In the genomic region with DNA sequence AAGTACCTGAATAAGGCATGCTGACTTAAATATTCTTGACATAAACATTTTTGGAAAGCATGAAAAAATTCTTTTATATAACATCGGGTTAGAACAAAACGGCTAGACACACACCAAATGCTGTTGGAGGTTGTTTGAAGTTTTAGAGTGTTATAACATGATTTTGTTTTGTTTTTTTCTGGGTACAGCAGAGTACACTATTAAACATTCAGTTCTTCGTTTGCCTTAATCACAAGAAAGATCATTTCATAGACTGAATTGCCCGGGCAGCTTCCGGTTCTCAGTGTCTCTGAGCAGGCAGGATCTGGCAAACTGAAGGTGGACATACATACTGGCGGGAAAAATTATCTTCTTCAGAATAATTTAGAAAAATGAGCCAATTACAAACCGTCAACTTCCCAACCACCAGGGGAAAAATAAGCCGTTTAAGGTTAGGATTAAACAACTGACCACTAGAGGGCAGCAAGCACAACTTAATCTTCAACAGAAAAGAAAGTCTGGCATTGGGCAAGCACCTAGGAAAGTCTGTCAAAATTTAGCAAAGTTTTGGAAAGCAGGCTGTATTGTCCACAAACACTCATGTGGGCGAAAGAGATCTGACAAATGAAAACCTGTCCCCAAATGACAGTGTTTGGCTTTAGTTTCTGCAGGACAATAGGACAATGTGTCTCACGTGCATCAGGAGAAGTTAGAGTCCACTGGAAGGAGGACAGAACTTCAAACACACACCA, we compare ENCODE assay signal across 9 cellular contexts. TPM values are rescaled to one million over a fixed set of nuclear protein-coding genes. Genes with fewer than 3 reads are reported as not detected.
DNase-seq lines count a peak whose midpoint lies in the region; ATAC-seq, FAIRE-seq and TF ChIP-seq lines count a peak whose summit lies in the region.
"Had no signal": no experiment of that assay in that cellular context is flagged by ENCODE, and none has a peak within 500 bp of the region (broad histone marks: within the 10 kb centered on the region; RNA-seq: fewer than 3 reads in every experiment).

No MANE protein-coding gene starts in this region.

- H3K9ac ChIP-seq in kidney (ENCODE audit: low read length in 2 of 2) = peak overlapping the region in 1 of 2 donors; percentile 29

- peak; percentile 70 for TF ChIP-seq CTCF in cardiac fibroblast (IDR thresholded peaks at IDR 0.05; ENCODE audit: low read depth, low read length)
- peak; percentile 86 for TF ChIP-seq CTCF in kidney (IDR thresholded peaks at IDR 0.05; ENCODE audit: borderline replicate concordance, extremely low read depth, insufficient read depth)

- intact Hi-C loops in kidney (cut with DNase I) = loop anchor here (10.0 kb wide), 1 partner anchor 346 kb away; no protein-coding TSS in a partner anchor

- peaks cover 18 to 20% of the 10 kb centered on the region in 2 donors for H3K4me1 ChIP-seq in kidney (ENCODE audit: control insufficient read depth in 1 of 2, insufficient read depth in 1 of 2, low read depth in 1 of 2, low read length in 2 of 2)

- peaks cover 69% of the 10 kb centered on the region for H3K4me1 Mint-ChIP-seq in T-helper 1 cell treated with Interleukin-12 subunit alpha and Interleukin-12 subunit beta and Interleukin-4 antibody, amounts not matched to agents 30 μg/mL and 1 μg/mL, for 36 hours (ENCODE audit: low read depth)

- H3K27me3 Mint-ChIP-seq in T-helper 1 cell treated with Interleukin-12 subunit alpha and Interleukin-12 subunit beta and Interleukin-4 antibody, amounts not matched to agents 30 μg/mL and 1 μg/mL, for 36 hours (ENCODE audit: low read depth) = no peaks in the 10 kb centered on the region

- no peaks in the 10 kb centered on the region for H3K9me3 Mint-ChIP-seq in T-helper 1 cell treated with Interleukin-12 subunit alpha and Interleukin-12 subunit beta and Interleukin-4 antibody, amounts not matched to agents 30 μg/mL and 1 μg/mL, for 36 hours

- peak overlapping the region; percentile 72 for H3K4me3 Mint-ChIP-seq in T-helper 1 cell treated with Interleukin-12 subunit alpha and Interleukin-12 subunit beta and Interleukin-4 antibody, amounts not matched to agents 30 μg/mL and 1 μg/mL, for 36 hours

- ATAC-seq in HG02588 (IDR thresholded peaks at IDR 0.05; ENCODE audit: unreplicated experiment) = peak; percentile 48
- no peak for ATAC-seq in GM18858 (IDR thresholded peaks at IDR 0.05; ENCODE audit: unreplicated experiment)

- H3K36me3 ChIP-seq in kidney (ENCODE audit: control insufficient read depth in 1 of 2, insufficient read depth in 2 of 2, low read length in 2 of 2) = peaks cover 40 to 45% of the 10 kb centered on the region in 2 donors

- H3K4me3 ChIP-seq in cardiac fibroblast (replicated peaks in 1 of 2; ENCODE audit: low read depth in 2 of 2, low read length in 2 of 2) (peak overlapping the region in 1 of 2 donors; percentile 19), kidney (ENCODE audit: low read length in 2 of 2) (peak overlapping the region; percentile 14 to 39)

- H3K36me3 Mint-ChIP-seq in T-helper 1 cell treated with Interleukin-12 subunit alpha and Interleukin-12 subunit beta and Interleukin-4 antibody, amounts not matched to agents 30 μg/mL and 1 μg/mL, for 36 hours (ENCODE audit: low read depth) = peaks cover 74% of the 10 kb centered on the region

- DNase-seq in EH (ENCODE audit: low read depth) (peak; percentile 86), NCI-H2029 treated with DMSO at 0.1 percent for 48 hours (lab: John Stamatoyannopoulos, UW) (peak; percentile 54), cardiac fibroblast (ENCODE audit: low read depth in 2 of 2) (peak; percentile 94 to 97), kidney (no peak), smooth muscle cell of the brain vasculature (ENCODE audit: low read depth, low spot score) (peak; percentile 87)

- peak overlapping the region; percentile 77 to 84 for H3K27ac ChIP-seq in kidney (ENCODE audit: low read depth in 2 of 2, low read length in 2 of 2)

- H3K9me3 ChIP-seq in kidney (ENCODE audit: control insufficient read depth in 1 of 2, low read length in 2 of 2) = no peaks in the 10 kb centered on the region

- peak overlapping the region; percentile 73 for H3K27ac Mint-ChIP-seq in T-helper 1 cell treated with Interleukin-12 subunit alpha and Interleukin-12 subunit beta and Interleukin-4 antibody, amounts not matched to agents 30 μg/mL and 1 μg/mL, for 36 hours

- peak; percentile 46 for FAIRE-seq in kidney (lab: Jason Lieb, UNC)
- FAIRE-seq: islet of Langerhans had no signal

RNA-seq across cellular contexts. Expression of a gene that starts 15.0 kb away (rescaled TPM):
- total RNA-seq in kidney = 60.9 TPM
- polyA plus RNA-seq in kidney (ENCODE audit: insufficient read depth, low read depth, low replicate concordance) = 5.0 TPM
